Comparison of ENCODE assay signal across 1 cellular context in genomic region chr22:21001601-21002325, GRCh38.
A peak's percentile ranks its signal among the peaks of the same experiment; 100 is the strongest.
TF ChIP-seq lines count a peak whose summit lies in the region.

A gene with protein sequence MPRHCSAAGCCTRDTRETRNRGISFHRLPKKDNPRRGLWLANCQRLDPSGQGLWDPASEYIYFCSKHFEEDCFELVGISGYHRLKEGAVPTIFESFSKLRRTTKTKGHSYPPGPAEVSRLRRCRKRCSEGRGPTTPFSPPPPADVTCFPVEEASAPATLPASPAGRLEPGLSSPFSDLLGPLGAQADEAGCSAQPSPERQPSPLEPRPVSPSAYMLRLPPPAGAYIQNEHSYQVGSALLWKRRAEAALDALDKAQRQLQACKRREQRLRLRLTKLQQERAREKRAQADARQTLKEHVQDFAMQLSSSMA (minus strand): TSS chr22:21002118. CDS start chr22:21001911, 207 bp downstream.

TF ChIP-seq in HepG2, 621 proteins besides CTCF, POLR2A, EP300 and RAD21 (continued from another document and continues in another):
- TF ChIP-seq ZNF138 (CRISPR knock-in tag; IDR thresholded peaks at IDR 0.05; ENCODE audit: low read depth): peak; percentile 88; the same call in 1 of the 2 replicates
- TF ChIP-seq YY1 (IDR thresholded peaks at IDR 0.05; ENCODE audit: insufficient read depth, insufficient replicate concordance, low read depth, low read length): peak; percentile 88
- no peak for TF ChIP-seq ARNT (IDR thresholded peaks at IDR 0.05)
- peak; percentile 25; the same call in 1 of the 2 replicates for TF ChIP-seq ZNF343 (CRISPR knock-in tag; IDR thresholded peaks at IDR 0.05)
- peak; percentile 91 for TF ChIP-seq ZNF501 (CRISPR knock-in tag; IDR thresholded peaks at IDR 0.05)
- peak; percentile 13; the same call in 1 of the 2 replicates for TF ChIP-seq ZNF136 (CRISPR knock-in tag; IDR thresholded peaks at IDR 0.05; ENCODE audit: low read depth)
- TF ChIP-seq, protein P1, sequence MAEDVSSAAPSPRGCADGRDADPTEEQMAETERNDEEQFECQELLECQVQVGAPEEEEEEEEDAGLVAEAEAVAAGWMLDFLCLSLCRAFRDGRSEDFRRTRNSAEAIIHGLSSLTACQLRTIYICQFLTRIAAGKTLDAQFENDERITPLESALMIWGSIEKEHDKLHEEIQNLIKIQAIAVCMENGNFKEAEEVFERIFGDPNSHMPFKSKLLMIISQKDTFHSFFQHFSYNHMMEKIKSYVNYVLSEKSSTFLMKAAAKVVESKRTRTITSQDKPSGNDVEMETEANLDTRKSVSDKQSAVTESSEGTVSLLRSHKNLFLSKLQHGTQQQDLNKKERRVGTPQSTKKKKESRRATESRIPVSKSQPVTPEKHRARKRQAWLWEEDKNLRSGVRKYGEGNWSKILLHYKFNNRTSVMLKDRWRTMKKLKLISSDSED (CRISPR knock-in tag; IDR thresholded peaks at IDR 0.05): no peak
- TF ChIP-seq SKI (IDR thresholded peaks at IDR 0.05; ENCODE audit: partially characterized antibody): peak; percentile 9
- no peak; the same call in 1 of the 2 replicates for TF ChIP-seq ZNF460 (CRISPR knock-in tag; IDR thresholded peaks at IDR 0.05; ENCODE audit: borderline replicate concordance)
- TF ChIP-seq ESRRA (CRISPR knock-in tag; IDR thresholded peaks at IDR 0.05; ENCODE audit: low read depth): peak; percentile 57; the same call in 1 of the 2 replicates
- peak; percentile 76 for TF ChIP-seq ETV5 (CRISPR knock-in tag; IDR thresholded peaks at IDR 0.05; ENCODE audit: borderline replicate concordance)
- TF ChIP-seq ZNF367 (CRISPR knock-in tag; IDR thresholded peaks at IDR 0.05; ENCODE audit: borderline replicate concordance): peak; percentile 17; the same call in 1 of the 2 replicates
- TF ChIP-seq, protein P2, sequence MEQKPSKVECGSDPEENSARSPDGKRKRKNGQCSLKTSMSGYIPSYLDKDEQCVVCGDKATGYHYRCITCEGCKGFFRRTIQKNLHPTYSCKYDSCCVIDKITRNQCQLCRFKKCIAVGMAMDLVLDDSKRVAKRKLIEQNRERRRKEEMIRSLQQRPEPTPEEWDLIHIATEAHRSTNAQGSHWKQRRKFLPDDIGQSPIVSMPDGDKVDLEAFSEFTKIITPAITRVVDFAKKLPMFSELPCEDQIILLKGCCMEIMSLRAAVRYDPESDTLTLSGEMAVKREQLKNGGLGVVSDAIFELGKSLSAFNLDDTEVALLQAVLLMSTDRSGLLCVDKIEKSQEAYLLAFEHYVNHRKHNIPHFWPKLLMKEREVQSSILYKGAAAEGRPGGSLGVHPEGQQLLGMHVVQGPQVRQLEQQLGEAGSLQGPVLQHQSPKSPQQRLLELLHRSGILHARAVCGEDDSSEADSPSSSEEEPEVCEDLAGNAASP (CRISPR knock-in tag; IDR thresholded peaks at IDR 0.05; ENCODE audit: borderline replicate concordance): no peak; the same call in none of the 2 replicates
- TF ChIP-seq, protein P3, sequence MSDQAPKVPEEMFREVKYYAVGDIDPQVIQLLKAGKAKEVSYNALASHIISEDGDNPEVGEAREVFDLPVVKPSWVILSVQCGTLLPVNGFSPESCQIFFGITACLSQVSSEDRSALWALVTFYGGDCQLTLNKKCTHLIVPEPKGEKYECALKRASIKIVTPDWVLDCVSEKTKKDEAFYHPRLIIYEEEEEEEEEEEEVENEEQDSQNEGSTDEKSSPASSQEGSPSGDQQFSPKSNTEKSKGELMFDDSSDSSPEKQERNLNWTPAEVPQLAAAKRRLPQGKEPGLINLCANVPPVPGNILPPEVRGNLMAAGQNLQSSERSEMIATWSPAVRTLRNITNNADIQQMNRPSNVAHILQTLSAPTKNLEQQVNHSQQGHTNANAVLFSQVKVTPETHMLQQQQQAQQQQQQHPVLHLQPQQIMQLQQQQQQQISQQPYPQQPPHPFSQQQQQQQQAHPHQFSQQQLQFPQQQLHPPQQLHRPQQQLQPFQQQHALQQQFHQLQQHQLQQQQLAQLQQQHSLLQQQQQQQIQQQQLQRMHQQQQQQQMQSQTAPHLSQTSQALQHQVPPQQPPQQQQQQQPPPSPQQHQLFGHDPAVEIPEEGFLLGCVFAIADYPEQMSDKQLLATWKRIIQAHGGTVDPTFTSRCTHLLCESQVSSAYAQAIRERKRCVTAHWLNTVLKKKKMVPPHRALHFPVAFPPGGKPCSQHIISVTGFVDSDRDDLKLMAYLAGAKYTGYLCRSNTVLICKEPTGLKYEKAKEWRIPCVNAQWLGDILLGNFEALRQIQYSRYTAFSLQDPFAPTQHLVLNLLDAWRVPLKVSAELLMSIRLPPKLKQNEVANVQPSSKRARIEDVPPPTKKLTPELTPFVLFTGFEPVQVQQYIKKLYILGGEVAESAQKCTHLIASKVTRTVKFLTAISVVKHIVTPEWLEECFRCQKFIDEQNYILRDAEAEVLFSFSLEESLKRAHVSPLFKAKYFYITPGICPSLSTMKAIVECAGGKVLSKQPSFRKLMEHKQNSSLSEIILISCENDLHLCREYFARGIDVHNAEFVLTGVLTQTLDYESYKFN (CRISPR knock-in tag; conservative IDR thresholded peaks at IDR 0.05): peak; percentile 36; the same call in 1 of the 2 replicates
- TF ChIP-seq HDAC1 (CRISPR knock-in tag; IDR thresholded peaks at IDR 0.05): peak; percentile 81
- peak; percentile 76 for TF ChIP-seq ZNF746 (CRISPR knock-in tag; IDR thresholded peaks at IDR 0.05)
- peak; percentile 59; the same call in 1 of the 2 replicates for TF ChIP-seq HOXD1 (CRISPR knock-in tag; IDR thresholded peaks at IDR 0.05)
- peak; percentile 63; the same call in 1 of the 2 replicates for TF ChIP-seq POGZ (CRISPR knock-in tag; IDR thresholded peaks at IDR 0.05)
- TF ChIP-seq, protein P4, sequence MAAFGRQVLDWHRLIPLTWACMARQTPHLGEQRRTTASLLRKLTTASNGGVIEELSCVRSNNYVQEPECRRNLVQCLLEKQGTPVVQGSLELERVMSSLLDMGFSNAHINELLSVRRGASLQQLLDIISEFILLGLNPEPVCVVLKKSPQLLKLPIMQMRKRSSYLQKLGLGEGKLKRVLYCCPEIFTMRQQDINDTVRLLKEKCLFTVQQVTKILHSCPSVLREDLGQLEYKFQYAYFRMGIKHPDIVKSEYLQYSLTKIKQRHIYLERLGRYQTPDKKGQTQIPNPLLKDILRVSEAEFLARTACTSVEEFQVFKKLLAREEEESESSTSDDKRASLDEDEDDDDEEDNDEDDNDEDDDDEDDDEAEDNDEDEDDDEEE (CRISPR knock-in tag; IDR thresholded peaks at IDR 0.05): no peak; the same call in 1 of the 2 replicates
- peak; percentile 66; the same call in 1 of the 2 replicates for TF ChIP-seq RNF219 (CRISPR knock-in tag; IDR thresholded peaks at IDR 0.05)
- TF ChIP-seq CHD2 (IDR thresholded peaks at IDR 0.05; ENCODE audit: low read depth, low read length): peak; percentile 88
- peak; percentile 61 for TF ChIP-seq ZFP36L1 (CRISPR knock-in tag; IDR thresholded peaks at IDR 0.05)
- TF ChIP-seq ZNF512 (CRISPR knock-in tag; IDR thresholded peaks at IDR 0.05): no peak
- TF ChIP-seq, protein P5, sequence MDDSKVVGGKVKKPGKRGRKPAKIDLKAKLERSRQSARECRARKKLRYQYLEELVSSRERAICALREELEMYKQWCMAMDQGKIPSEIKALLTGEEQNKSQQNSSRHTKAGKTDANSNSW (CRISPR knock-in tag; IDR thresholded peaks at IDR 0.05; ENCODE audit: borderline replicate concordance): peak; percentile 86; the same call in 1 of the 2 replicates
- no peak for TF ChIP-seq NBN (conservative IDR thresholded peaks at IDR 0.05)
- no peak; the same call in 1 of the 2 replicates for TF ChIP-seq JDP2 (CRISPR knock-in tag; IDR thresholded peaks at IDR 0.05; ENCODE audit: borderline replicate concordance)
- peak; percentile 62 for TF ChIP-seq CREM (IDR thresholded peaks at IDR 0.05)
- no peak for TF ChIP-seq CREM (CRISPR knock-in tag; IDR thresholded peaks at IDR 0.05)
- TF ChIP-seq, protein P6, sequence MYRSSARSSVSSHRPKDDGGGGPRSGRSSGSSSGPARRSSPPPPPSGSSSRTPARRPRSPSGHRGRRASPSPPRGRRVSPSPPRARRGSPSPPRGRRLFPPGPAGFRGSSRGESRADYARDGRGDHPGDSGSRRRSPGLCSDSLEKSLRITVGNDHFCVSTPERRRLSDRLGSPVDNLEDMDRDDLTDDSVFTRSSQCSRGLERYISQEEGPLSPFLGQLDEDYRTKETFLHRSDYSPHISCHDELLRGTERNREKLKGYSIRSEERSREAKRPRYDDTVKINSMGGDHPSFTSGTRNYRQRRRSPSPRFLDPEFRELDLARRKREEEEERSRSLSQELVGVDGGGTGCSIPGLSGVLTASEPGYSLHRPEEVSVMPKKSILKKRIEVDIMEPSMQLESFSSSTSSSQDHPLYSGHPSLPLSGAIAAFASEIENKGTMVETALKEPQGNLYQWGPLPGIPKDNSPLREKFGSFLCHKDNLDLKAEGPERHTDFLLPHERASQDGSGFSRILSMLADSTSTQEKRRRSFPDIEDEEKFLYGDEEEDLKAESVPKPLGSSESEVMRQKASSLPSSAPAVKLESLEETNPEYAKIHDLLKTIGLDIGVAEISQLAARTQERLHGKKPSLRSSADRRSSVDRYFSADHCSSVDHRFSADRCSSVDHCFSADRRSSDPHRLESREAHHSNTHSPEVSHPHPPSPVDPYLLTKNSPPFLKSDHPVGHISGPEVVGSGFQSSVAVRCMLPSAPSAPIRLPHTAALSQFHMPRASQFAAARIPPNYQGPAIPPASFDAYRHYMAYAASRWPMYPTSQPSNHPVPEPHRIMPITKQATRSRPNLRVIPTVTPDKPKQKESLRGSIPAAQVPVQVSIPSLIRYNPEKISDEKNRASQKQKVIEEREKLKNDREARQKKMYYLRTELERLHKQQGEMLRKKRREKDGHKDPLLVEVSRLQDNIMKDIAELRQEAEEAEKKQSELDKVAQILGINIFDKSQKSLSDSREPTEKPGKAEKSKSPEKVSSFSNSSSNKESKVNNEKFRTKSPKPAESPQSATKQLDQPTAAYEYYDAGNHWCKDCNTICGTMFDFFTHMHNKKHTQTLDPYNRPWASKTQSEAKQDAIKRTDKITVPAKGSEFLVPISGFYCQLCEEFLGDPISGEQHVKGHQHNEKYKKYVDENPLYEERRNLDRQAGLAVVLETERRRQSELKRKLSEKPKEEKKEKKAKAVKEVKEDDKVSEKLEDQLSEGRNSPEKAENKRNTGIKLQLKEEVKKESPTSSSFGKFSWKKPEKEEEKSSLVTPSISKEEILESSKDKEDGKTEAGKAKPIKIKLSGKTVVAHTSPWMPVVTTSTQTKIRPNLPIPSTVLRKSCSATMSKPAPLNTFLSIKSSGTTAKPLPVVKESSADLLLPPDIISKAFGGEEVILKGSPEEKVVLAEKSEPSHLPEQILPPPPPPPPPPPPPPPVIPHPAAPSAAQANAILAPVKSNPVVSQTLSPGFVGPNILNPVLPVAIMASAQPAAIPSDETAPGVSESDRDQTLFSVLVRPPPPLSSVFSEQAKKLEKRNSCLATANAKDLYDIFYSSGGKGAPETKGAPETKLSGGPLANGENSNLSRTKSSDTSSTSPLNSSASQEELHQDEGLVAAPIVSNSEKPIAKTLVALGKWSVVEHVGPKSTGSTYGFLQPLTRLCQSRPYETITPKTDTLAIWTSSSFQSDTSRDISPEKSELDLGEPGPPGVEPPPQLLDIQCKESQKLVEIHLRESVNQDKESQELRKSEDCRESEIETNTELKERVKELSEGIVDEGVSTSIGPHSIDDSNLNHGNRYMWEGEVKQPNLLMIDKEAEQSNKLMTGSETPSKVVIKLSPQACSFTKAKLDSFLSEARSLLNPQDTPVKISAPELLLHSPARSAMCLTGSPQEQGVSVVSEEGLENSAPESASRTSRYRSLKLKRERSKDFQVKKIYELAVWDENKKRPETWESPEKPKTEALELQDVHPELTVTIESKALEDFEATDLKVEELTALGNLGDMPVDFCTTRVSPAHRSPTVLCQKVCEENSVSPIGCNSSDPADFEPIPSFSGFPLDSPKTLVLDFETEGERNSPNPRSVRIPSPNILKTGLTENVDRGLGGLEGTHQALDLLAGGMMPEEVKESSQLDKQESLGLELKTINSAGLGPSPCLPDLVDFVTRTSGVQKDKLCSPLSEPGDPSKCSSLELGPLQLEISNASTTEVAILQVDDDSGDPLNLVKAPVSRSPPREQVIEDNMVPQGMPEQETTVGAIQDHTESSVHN (CRISPR knock-in tag; IDR thresholded peaks at IDR 0.05): peak; percentile 60; the same call in 1 of the 2 replicates
- TF ChIP-seq CBX5 (CRISPR knock-in tag; IDR thresholded peaks at IDR 0.05; ENCODE audit: borderline replicate concordance): peak; percentile 83; the same call in 1 of the 2 replicates
- TF ChIP-seq ZNF530 (CRISPR knock-in tag; IDR thresholded peaks at IDR 0.05; ENCODE audit: low read depth): peak; percentile 86; the same call in 1 of the 2 replicates
- no peak for TF ChIP-seq RCOR2 (CRISPR knock-in tag; IDR thresholded peaks at IDR 0.05)
- no peak for TF ChIP-seq ZNF570 (CRISPR knock-in tag; IDR thresholded peaks at IDR 0.05; ENCODE audit: borderline replicate concordance)
- 0 out of 2 replicates have a peak, but pooled peaks have one; percentile 26 for TF ChIP-seq NFKBIZ (CRISPR knock-in tag; IDR thresholded peaks at IDR 0.05)
- TF ChIP-seq, protein P7, sequence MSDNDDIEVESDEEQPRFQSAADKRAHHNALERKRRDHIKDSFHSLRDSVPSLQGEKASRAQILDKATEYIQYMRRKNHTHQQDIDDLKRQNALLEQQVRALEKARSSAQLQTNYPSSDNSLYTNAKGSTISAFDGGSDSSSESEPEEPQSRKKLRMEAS (IDR thresholded peaks at IDR 0.05): peak; percentile 92
- TF ChIP-seq SRSF1 (optimal IDR thresholded peaks at IDR 0.05; ENCODE audit: low read depth, low read length): peak; percentile 24
- peak; percentile 5 for TF ChIP-seq TAF15 (IDR thresholded peaks at IDR 0.05; ENCODE audit: low read depth, low read length, poor library complexity, severe bottlenecking)
- TF ChIP-seq TRIM24 (CRISPR knock-in tag; IDR thresholded peaks at IDR 0.05): no peak
- no peak for TF ChIP-seq ZNF326 (CRISPR knock-in tag; IDR thresholded peaks at IDR 0.05; ENCODE audit: borderline replicate concordance)
- no peak for TF ChIP-seq TBP (CRISPR knock-in tag; IDR thresholded peaks at IDR 0.05)
